1 cellular context compared by ENCODE assay signal in the genomic region with DNA sequence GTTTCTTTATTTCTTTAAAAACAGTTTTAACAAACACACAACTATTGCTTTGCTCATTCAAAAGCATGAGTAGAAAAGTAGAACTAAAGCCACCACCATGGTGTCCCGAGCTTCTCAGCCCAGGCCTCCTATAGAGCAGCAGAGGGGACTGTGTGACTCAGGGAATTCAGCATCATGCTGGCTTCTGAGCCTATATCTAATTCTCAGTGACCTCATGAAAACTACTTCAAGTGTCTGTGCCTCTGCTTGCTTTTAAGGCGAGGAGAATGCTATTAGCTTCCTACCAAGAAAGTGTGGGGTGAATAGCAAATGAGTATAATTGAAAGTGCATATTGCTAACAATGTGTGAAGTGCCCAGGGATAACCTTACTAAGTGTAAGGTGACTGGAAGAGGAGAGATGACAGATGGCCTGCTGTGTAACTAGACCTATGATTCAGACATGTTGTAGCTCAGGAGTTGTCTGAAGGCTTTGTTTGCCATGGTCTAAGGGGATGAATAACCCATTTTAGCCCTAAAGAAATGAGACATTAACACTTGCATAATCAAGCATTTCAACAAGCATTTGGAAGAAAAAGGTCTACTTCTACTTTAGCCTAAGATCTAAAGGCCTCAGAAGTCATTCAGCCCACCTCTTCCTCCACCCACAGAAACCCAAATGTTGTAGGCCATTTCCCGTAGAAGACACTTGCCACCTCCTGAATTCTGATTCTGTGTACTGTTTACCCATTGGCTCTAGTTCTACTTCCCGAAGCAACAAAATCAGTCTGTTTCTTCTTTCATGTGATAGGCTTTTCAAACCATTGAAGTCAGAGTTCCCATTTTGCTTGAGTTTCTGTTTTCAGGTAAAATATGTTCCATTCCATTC.
TF ChIP-seq lines count a peak whose summit lies in the region.

No MANE protein-coding gene starts in this region.

TF ChIP-seq in GM12891, 5 proteins besides CTCF, POLR2A, EP300 and RAD21 (continued from another document):
- no peak for TF ChIP-seq TAF1 (IDR thresholded peaks at IDR 0.05; ENCODE audit: low read depth, low read length)
